In genomic region chr2:99490088-99491065, GRCh38 we compare ENCODE assay signal across 8 cellular contexts. TPM values are rescaled to one million over a fixed set of nuclear protein-coding genes. Genes with fewer than 3 reads are reported as not detected.
DNase-seq lines count a peak whose midpoint lies in the region; ATAC-seq and TF ChIP-seq lines count a peak whose summit lies in the region.

No MANE protein-coding gene starts in this region.

- intact Hi-C loops in activated CD4-positive, alpha-beta memory T cell treated with anti-CD3 and anti-CD28 coated beads for 36 hours (cut with micrococcal nuclease) = loop anchor here (1.0 kb wide), 5 partner anchors 154 to 405 kb away; partner anchors contain the start of genes C2orf15, MITD1, MRPL30 and TXNDC9
- intact Hi-C loops in dorsolateral prefrontal cortex (cut with DNase I) = loop anchor here (1.0 to 5.0 kb wide), 4 partner anchors 153 to 310 kb away; partner anchors contain the start of genes MITD1 (in 2 of the 2), MRPL30 (in 2 of the 2), EIF5B (in 1 of the 2) and TXNDC9 (in 1 of the 2)

- TF ChIP-seq RAD21 in liver (IDR thresholded peaks at IDR 0.05) = peak; percentile 90 to 91

- DNase-seq in CD1c-positive myeloid dendritic cell (ENCODE audit: extremely low spot score) (peak; percentile 97), NCI-H748 treated with DMSO at 0.1 percent for 48 hours (lab: John Stamatoyannopoulos, UW) (peak; percentile 78), dorsolateral prefrontal cortex (peak; percentile 78 to 93 (median 90))
- peak; percentile 95 for DNase-seq in activated CD4-positive, alpha-beta memory T cell treated with anti-CD3 and anti-CD28 coated beads for 36 hours
- peak; percentile 93 for DNase-seq in stimulated activated CD4-positive, alpha-beta T cell treated with anti-CD3 and anti-CD28 coated beads, Interleukin-4, amount 100 ng/mL, for 1 hour

- no peaks in the 10 kb centered on the region for H3K36me3 ChIP-seq in liver (ENCODE audit: control insufficient read depth in 4 of 4, insufficient read depth in 3 of 4, low read depth in 1 of 4, low read length in 3 of 4)

- H3K4me1 Mint-ChIP-seq in activated CD4-positive, alpha-beta memory T cell treated with anti-CD3 and anti-CD28 coated beads for 36 hours (ENCODE audit: low read depth) = peaks cover 29% of the 10 kb centered on the region

- no peaks in the 10 kb centered on the region for H3K9me3 ChIP-seq in liver (ENCODE audit: control insufficient read depth in 4 of 4, low read length in 3 of 4)

- TF ChIP-seq CTCF in dorsolateral prefrontal cortex (IDR thresholded peaks at IDR 0.05 in 54 of 56, conservative IDR thresholded peaks at IDR 0.05 in 2 of 56; ENCODE audit: low read depth in 1 of 56, partially characterized antibody in 56 of 56) (peak; percentile 59 to 94 (median 82)), liver (IDR thresholded peaks at IDR 0.05; ENCODE audit: low read depth, low read length, missing input control) (peak; percentile 75)

- peak overlapping the region; percentile 88 for H3K27ac Mint-ChIP-seq in activated CD4-positive, alpha-beta memory T cell treated with anti-CD3 and anti-CD28 coated beads for 36 hours

- peak overlapping the region; percentile 61 to 96 (median 85) for H3K4me3 ChIP-seq in dorsolateral prefrontal cortex
- peak overlapping the region; percentile 68 to 100 (median 71) for H3K4me3 ChIP-seq in liver (ENCODE audit: low read depth in 1 of 3, low read length in 3 of 3)

- ATAC-seq in GM19438 (IDR thresholded peaks at IDR 0.05; ENCODE audit: low read depth, unreplicated experiment) (peak; percentile 72), HG03571 (IDR thresholded peaks at IDR 0.05; ENCODE audit: unreplicated experiment) (peak; percentile 77)

- H3K27me3 Mint-ChIP-seq in activated CD4-positive, alpha-beta memory T cell treated with anti-CD3 and anti-CD28 coated beads for 36 hours = no peaks in the 10 kb centered on the region

- H3K4me3 Mint-ChIP-seq in activated CD4-positive, alpha-beta memory T cell treated with anti-CD3 and anti-CD28 coated beads for 36 hours = peak overlapping the region; percentile 88

- POLR2A ChIA-PET in activated CD4-positive, alpha-beta memory T cell treated with anti-CD3 and anti-CD28 coated beads for 36 hours (lab: Charles Lee) = no interaction called here

- peaks cover 4% of the 10 kb centered on the region for H3K36me3 Mint-ChIP-seq in activated CD4-positive, alpha-beta memory T cell treated with anti-CD3 and anti-CD28 coated beads for 36 hours

- H3K9me3 Mint-ChIP-seq in activated CD4-positive, alpha-beta memory T cell treated with anti-CD3 and anti-CD28 coated beads for 36 hours = no peaks in the 10 kb centered on the region

- peaks cover 3 to 14% (median 9%) of the 10 kb centered on the region in 4 donors for H3K4me1 ChIP-seq in liver (ENCODE audit: control insufficient read depth in 4 of 4, insufficient read depth in 4 of 4, low read length in 3 of 4)

- CTCF ChIA-PET in activated CD4-positive, alpha-beta memory T cell treated with anti-CD3 and anti-CD28 coated beads for 36 hours (lab: Charles Lee) = interaction anchor here (0.6 to 1.7 kb wide), 12 partner anchors 11 to 916 kb away, joined by 3 to 18 read pairs (median 3); partner anchors contain the start of genes EIF5B and TXNDC9

- no peaks in the 10 kb centered on the region for H3K27me3 ChIP-seq in dorsolateral prefrontal cortex
- no peaks in the 10 kb centered on the region for H3K27me3 ChIP-seq in liver (ENCODE audit: control insufficient read depth in 4 of 4, insufficient read depth in 4 of 4, low read length in 3 of 4)

- 2% methylated on average over 81 of the region's 81 CpGs for WGBS in liver

- H3K9ac ChIP-seq in liver (ENCODE audit: low read depth in 1 of 2, low read length in 2 of 2) = peak overlapping the region; percentile 47 to 69

- H3K27ac ChIP-seq in dorsolateral prefrontal cortex = peak overlapping the region; percentile 86 to 100 (median 96)
- peak overlapping the region; percentile 72 to 90 for H3K27ac ChIP-seq in liver (ENCODE audit: low read depth in 1 of 2, low read length in 2 of 2)

TF ChIP-seq in liver, 16 proteins besides CTCF, POLR2A, EP300 and RAD21:
- TF ChIP-seq YY1 (IDR thresholded peaks at IDR 0.05) (peak; percentile 45), FOXA2 (IDR thresholded peaks at IDR 0.05) (no peak), EGR1 (IDR thresholded peaks at IDR 0.05; ENCODE audit: low read depth in 2 of 2) (peak; percentile 92 to 98)

RNA-seq across cellular contexts. Expression of gene REV1, which starts 0.6 kb away (rescaled TPM):
- 10 to 100 TPM; 22.6 to 30.6 TPM for total RNA-seq in activated CD4-positive, alpha-beta memory T cell treated with anti-CD3 and anti-CD28 coated beads for 36 hours
- 10 to 100 TPM; 47.8 to 91.4 (median 67.5) TPM for total RNA-seq in dorsolateral prefrontal cortex
- total RNA-seq in liver = 10 to 100 TPM; 20.5 to 37.7 TPM
- 10 to 100 TPM in 1 of 2 donors, 1 to 10 TPM in 1; 4.0 to 11.9 TPM for polyA plus RNA-seq in liver

Comparison
In these comparisons a context has a peak if more than half of its experiments do, and no peak if none do; other contexts are left out.
1. Peak in every context shown above with its lines: DNase-seq, ATAC-seq, H3K4me3 ChIP-seq and H3K27ac ChIP-seq.